8 cellular contexts compared by ENCODE assay signal in the genomic region with DNA sequence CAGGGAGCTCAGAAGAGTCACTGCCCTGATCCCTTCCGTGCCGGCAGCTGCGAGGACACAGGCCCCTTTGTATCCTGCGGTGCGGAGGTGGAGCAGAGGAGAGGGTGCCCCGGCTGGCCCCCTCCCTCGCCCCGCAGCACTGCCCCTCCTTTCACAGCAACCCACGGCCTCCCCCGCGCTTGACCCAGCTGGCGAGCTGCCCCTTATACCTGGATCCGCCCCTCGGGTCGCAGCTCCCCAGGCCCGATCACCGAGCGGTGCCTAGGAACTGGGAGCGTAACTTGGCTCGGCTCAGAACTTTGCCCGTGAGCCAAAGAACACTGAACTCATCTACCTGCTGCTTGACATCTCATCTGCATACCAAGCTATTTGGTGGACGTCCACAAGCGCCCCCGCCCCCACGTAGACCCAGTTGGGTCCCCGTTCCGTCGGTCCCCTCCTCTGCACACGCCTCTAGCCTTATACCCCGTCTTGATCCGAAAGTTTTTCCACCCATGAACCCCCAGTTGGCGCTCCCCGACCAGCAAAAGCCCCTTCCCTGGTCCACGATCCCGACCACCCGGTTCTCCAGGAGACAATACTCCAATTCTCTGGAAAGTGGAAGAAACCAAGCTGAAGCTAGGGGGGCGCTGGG. TPM values are rescaled to one million over a fixed set of nuclear protein-coding genes. Genes with fewer than 3 reads are reported as not detected.
DNase-seq lines count a peak whose midpoint lies in the region; ATAC-seq, FAIRE-seq and TF ChIP-seq lines count a peak whose summit lies in the region.

No MANE protein-coding gene starts in this region.

- TF ChIP-seq EP300 in H1 (IDR thresholded peaks at IDR 0.05; ENCODE audit: borderline replicate concordance in 1 of 2, low read depth in 2 of 2, low read length in 2 of 2), result no peak

- H3K9me3 Mint-ChIP-seq in activated CD4-positive, alpha-beta T cell treated with anti-CD3 and anti-CD28 coated beads, Interleukin-2, amount 10 ng/mL, durations not matched to agents 7 days and 5 days, result no peaks in the 10 kb centered on the region

- H3K4me2 ChIP-seq in H1 (ENCODE audit: insufficient read depth in 1 of 2, low read depth in 2 of 2, low read length in 2 of 2), result peak overlapping the region; percentile 93 to 98

- H3K4me1 Mint-ChIP-seq in activated CD4-positive, alpha-beta T cell treated with anti-CD3 and anti-CD28 coated beads, Interleukin-2, amount 10 ng/mL, durations not matched to agents 7 days and 5 days, result peaks cover 54% of the 10 kb centered on the region

- peaks cover 22% of the 10 kb centered on the region for H3K36me3 Mint-ChIP-seq in activated CD4-positive, alpha-beta T cell treated with anti-CD3 and anti-CD28 coated beads, Interleukin-2, amount 10 ng/mL, durations not matched to agents 7 days and 5 days (ENCODE audit: low read depth)

- CTCF ChIA-PET in activated CD4-positive, alpha-beta T cell treated with anti-CD3 and anti-CD28 coated beads, Interleukin-2, amount 10 ng/mL, durations not matched to agents 7 days and 5 days (lab: Charles Lee), result interaction anchor here (0.6 to 3.4 kb wide), 22 partner anchors 10 to 1578 kb away, joined by 3 to 18 read pairs (median 4); partner anchors contain the start of genes ORMDL2, PYM1, SARNP and SMARCC2
- CTCF ChIA-PET in H1 (lab: Charles Lee; ENCODE audit: partially characterized antibody), result interaction anchor here (0.8 to 5.2 kb wide), 16 partner anchors 10 to 210 kb away, joined by 3 to 59 read pairs (median 4); partner anchors contain the start of genes DGKA, MMP19, ORMDL2 and PYM1

- no peak overlapping the region for H2BK15ac ChIP-seq in H1 (ENCODE audit: low read length)

- TF ChIP-seq POLR2A in H1 (IDR thresholded peaks at IDR 0.05; ENCODE audit: control extremely low read depth in 1 of 2, low read depth in 2 of 2, low read length in 2 of 2), result peak in 1 of 2 experiments; percentile 53; a peak in 1 of 3 replicates

- peak overlapping the region; percentile 96 for H3K4me3 Mint-ChIP-seq in activated CD4-positive, alpha-beta T cell treated with anti-CD3 and anti-CD28 coated beads, Interleukin-2, amount 10 ng/mL, durations not matched to agents 7 days and 5 days

- H3K4me3 ChIP-seq in HUES48 (ENCODE audit: low read depth, low read length) (peak overlapping the region; percentile 83), H1 (ENCODE audit: extremely low read depth in 1 of 4, insufficient read depth in 2 of 4, low read depth in 3 of 4, low read length in 4 of 4) (peak overlapping the region; percentile 59 to 97 (median 86)), mesodermal cell (ENCODE audit: extremely low read depth, insufficient read depth, low read length, poor library complexity, severe bottlenecking) (peak overlapping the region; percentile 91)

- H3K9me3 ChIP-seq in HUES48 (ENCODE audit: control insufficient read depth, insufficient read depth, low read length) (no peaks in the 10 kb centered on the region), H1 (ENCODE audit: insufficient read depth in 2 of 2, low read depth in 1 of 2, low read length in 1 of 2) (no peaks in the 10 kb centered on the region), mesodermal cell (ENCODE audit: control insufficient read depth, low read length) (no peaks in the 10 kb centered on the region)

- peak overlapping the region; percentile 85 for H3K18ac ChIP-seq in H1 (ENCODE audit: extremely low read depth, low read length)

- WGBS in H1 (ENCODE audit: extremely low coverage in 1 of 2, insufficient coverage in 1 of 2, insufficient read length in 1 of 2, insufficient replicate concordance in 2 of 2, low coverage in 1 of 2, low lambda C conversion rate in 2 of 2, missing lambda C conversion rate in 1 of 2), 2 experiments, result 2% methylated on average over 34 of the region's 37 CpGs; no CpG with 5 or more reads in 1 of the 2 experiments
- WGBS in mesodermal cell (ENCODE audit: insufficient coverage in 2 of 2), 2 experiments, result 0 to 1% methylated on average over 25 to 28 of the region's 37 CpGs

- H3K4me1 ChIP-seq in HUES48 (ENCODE audit: control insufficient read depth, insufficient read depth, low read length) (peaks cover 17% of the 10 kb centered on the region), H1 (replicated peaks in 1 of 4; ENCODE audit: control insufficient read depth in 3 of 4, insufficient read depth in 4 of 4, low read length in 3 of 4) (peaks cover 1 to 16% (median 6%) of the 10 kb centered on the region in 4 experiments), mesodermal cell (ENCODE audit: control insufficient read depth, insufficient read depth, low read length, poor library complexity, severe bottlenecking) (peaks cover 17% of the 10 kb centered on the region)

- H2AK5ac ChIP-seq in H1 (ENCODE audit: low read depth, low read length), result no peak overlapping the region

- no peaks in the 10 kb centered on the region; the same call in 1 of the 2 replicates for H3K36me3 ChIP-seq in HUES48 (ENCODE audit: control insufficient read depth, insufficient read depth, low read length)
- no peaks in the 10 kb centered on the region; a peak in 2 of 8 replicates for H3K36me3 ChIP-seq in H1 (ENCODE audit: control insufficient read depth in 2 of 4, insufficient read depth in 4 of 4, low read length in 3 of 4)
- peaks cover 44% of the 10 kb centered on the region for H3K36me3 ChIP-seq in mesodermal cell (ENCODE audit: control insufficient read depth, insufficient read depth, low read length)

- H3K27me3 Mint-ChIP-seq in activated CD4-positive, alpha-beta T cell treated with anti-CD3 and anti-CD28 coated beads, Interleukin-2, amount 10 ng/mL, durations not matched to agents 7 days and 5 days, result no peaks in the 10 kb centered on the region

- H2AFZ ChIP-seq in H1 (ENCODE audit: low read length), result no peak overlapping the region

- H3K23ac ChIP-seq in H1 (ENCODE audit: insufficient read length), result no peak overlapping the region

- H3K23me2 ChIP-seq in H1 (ENCODE audit: low read depth, low read length), result no peaks in the 10 kb centered on the region; the same call in 1 of the 2 replicates

- peaks cover 5 to 38% of the 10 kb centered on the region in 2 experiments; a peak in 3 of 4 replicates for H3K79me2 ChIP-seq in H1 (ENCODE audit: control insufficient read depth in 1 of 2, insufficient read depth in 2 of 2, low read length in 2 of 2)

- POLR2A ChIA-PET in activated CD4-positive, alpha-beta T cell treated with anti-CD3 and anti-CD28 coated beads, Interleukin-2, amount 10 ng/mL, durations not matched to agents 7 days and 5 days (lab: Charles Lee), result interaction anchor here (0.6 to 1.6 kb wide), 4 partner anchors 12 to 1785 kb away, joined by 5 to 27 read pairs (median 6); partner anchors contain the start of genes ORMDL2 and SARNP
- POLR2A ChIA-PET in H1 (lab: Charles Lee; ENCODE audit: partially characterized antibody), result interaction anchor here (0.8 to 6.2 kb wide), 39 partner anchors 11 to 328 kb away, joined by 3 to 109 read pairs (median 5); partner anchors contain the start of genes BLOC1S1, DGKA, GDF11 and IKZF4

- H2BK12ac ChIP-seq in H1 (ENCODE audit: low read depth, low read length), result no peak overlapping the region; the same call in 1 of the 2 replicates

- H2BK20ac ChIP-seq in H1 (ENCODE audit: low read length), result no peak overlapping the region

- H2BK5ac ChIP-seq in H1 (ENCODE audit: low read depth, low read length), result peak overlapping the region; percentile 94

- H3K4ac ChIP-seq in H1 (replicated peaks; ENCODE audit: insufficient read length, low read depth, low read length), result peak overlapping the region; percentile 87

- peak overlapping the region; percentile 97 for H3K27ac ChIP-seq in HUES48 (ENCODE audit: low read depth, low read length)
- H3K27ac ChIP-seq in H1 (ENCODE audit: low read depth, low read length), result peak overlapping the region; percentile 92
- peak overlapping the region; percentile 98 for H3K27ac ChIP-seq in mesodermal cell (ENCODE audit: low read depth, low read length, severe bottlenecking)
- H3K27ac ChIP-seq in temporal lobe (ENCODE audit: low read depth, low read length), result peak overlapping the region; percentile 100

- H3K27me3 ChIP-seq in HUES48 (ENCODE audit: control insufficient read depth, insufficient read depth, low read length) (no peaks in the 10 kb centered on the region), H1 (replicated peaks in 1 of 4; ENCODE audit: control insufficient read depth in 3 of 4, extremely low read depth in 1 of 4, insufficient read depth in 3 of 4, low read length in 3 of 4) (no peaks in the 10 kb centered on the region)

- peak; percentile 15 for TF ChIP-seq CTCF in D721Med (IDR thresholded peaks at IDR 0.05; ENCODE audit: insufficient read depth, missing control alignments)
- TF ChIP-seq CTCF in H1 (IDR thresholded peaks at IDR 0.05; ENCODE audit: control extremely low read depth in 1 of 3, insufficient read depth in 1 of 3, low read depth in 1 of 3, low read length in 3 of 3), result 0 out of 4 replicates have a peak, but pooled peaks of 1 of the 3 experiments have one; percentile 2

- peak overlapping the region; percentile 93 for H2BK120ac ChIP-seq in H1 (replicated peaks; ENCODE audit: low read depth, low read length)

- peak overlapping the region; percentile 95; the same call in 1 of the 2 replicates for H4K8ac ChIP-seq in H1 (ENCODE audit: extremely low read depth, insufficient read depth, low read length)

- ATAC-seq in GM19463 (IDR thresholded peaks at IDR 0.05; ENCODE audit: unreplicated experiment), result peak; percentile 9

- H3K9ac ChIP-seq in HUES48 (ENCODE audit: low read depth, low read length) (peak overlapping the region; percentile 87), H1 (replicated peaks in 1 of 4; ENCODE audit: extremely low read depth in 1 of 4, low read depth in 3 of 4, low read length in 3 of 4) (peak overlapping the region; percentile 66 to 87 (median 78))

- no peak for FAIRE-seq in D721Med (lab: Jason Lieb, UNC)
- no peak for FAIRE-seq in H1 (lab: Jason Lieb, UNC)

- no peaks in the 10 kb centered on the region for H4K20me1 ChIP-seq in H1 (replicated peaks in 1 of 2; ENCODE audit: control insufficient read depth in 1 of 2, insufficient read depth in 2 of 2, low read length in 2 of 2)

- peak overlapping the region; percentile 88 for H3K56ac ChIP-seq in H1 (replicated peaks; ENCODE audit: insufficient read length, low read depth, low read length)

- H3K79me1 ChIP-seq in H1 (ENCODE audit: low read depth, low read length), result peaks cover 5% of the 10 kb centered on the region

- H3K27ac Mint-ChIP-seq in activated CD4-positive, alpha-beta T cell treated with anti-CD3 and anti-CD28 coated beads, Interleukin-2, amount 10 ng/mL, durations not matched to agents 7 days and 5 days, result peak overlapping the region; percentile 90

- H4K5ac ChIP-seq in H1 (ENCODE audit: insufficient read length, low read depth, low read length), result peak overlapping the region; percentile 88

- peak overlapping the region; percentile 48 for H3K14ac ChIP-seq in H1 (ENCODE audit: insufficient read length)

- DNase-seq in D721Med (ENCODE audit: insufficient read length, low spot score) (no peak), H1 (ENCODE audit: low read depth in 1 of 2, low spot score in 2 of 2) (peak in 1 of 2 experiments; percentile 84), NCI-H2227 treated with DMSO at 0.1 percent for 48 hours (lab: John Stamatoyannopoulos, UW) (no peak)
- peak; percentile 31 for DNase-seq in activated CD4-positive, alpha-beta T cell treated with anti-CD3 and anti-CD28 coated beads, Interleukin-2, amount 10 ng/mL, durations not matched to agents 7 days and 5 days

- H4K91ac ChIP-seq in H1 (replicated peaks; ENCODE audit: insufficient read length, low read length), result peak overlapping the region; percentile 93

- peak in 1 of 2 experiments; percentile 39; a peak in 2 of 4 replicates for TF ChIP-seq RAD21 in H1 (IDR thresholded peaks at IDR 0.05 in 1 of 2, conservative IDR thresholded peaks at IDR 0.05 in 1 of 2; ENCODE audit: low read depth in 2 of 2, low read length in 2 of 2)

RNA-seq across cellular contexts. Expression of gene DNAJC14, which starts 0.7 kb away (rescaled TPM):
- 10 to 100 TPM; 32.6 to 35.8 TPM for total RNA-seq in activated CD4-positive, alpha-beta T cell treated with anti-CD3 and anti-CD28 coated beads, Interleukin-2, amount 10 ng/mL, durations not matched to agents 7 days and 5 days
- total RNA-seq in H1 (2021; fragmentation: NEBNext Ultra II Directional; extraction: Animal tissue kit (Norgen Biotek cat#: 25700)), result 32.3 and 34.3 TPM in 2 replicates
- 14.7 and 18.5 TPM in 2 replicates for polyA plus RNA-seq in H1 (2011; rRNA removed)
- polyA plus RNA-seq in H1 (2011; cell fraction: cytosol; rRNA removed), result 13.0 TPM
- 11.6 TPM for polyA plus RNA-seq in H1 (2011; cell fraction: nucleus; rRNA removed)
- 25.1 to 28.7 TPM (median 26.4 TPM) in 4 replicates for polyA plus RNA-seq in H1 (2012, experiment 1 of 2)
- polyA plus RNA-seq in H1 (2012, experiment 2 of 2), result 14.0 TPM
- 18.1 TPM for polyA plus RNA-seq in H1 (2013, experiment 1 of 2)
- 22.4 TPM for polyA plus RNA-seq in H1 (2013, experiment 2 of 2)
- polyA minus RNA-seq in H1 (2011; rRNA and poly(A)+ RNA removed), result 9.6 and 13.2 TPM in 2 replicates
- 7.6 TPM for polyA minus RNA-seq in H1 (2011; cell fraction: cytosol; rRNA and poly(A)+ RNA removed)
- polyA minus RNA-seq in H1 (2011; cell fraction: nucleus; rRNA and poly(A)+ RNA removed), result 9.3 TPM
- 27.5 TPM for polyA plus RNA-seq in mesodermal cell (2013, experiment 1 of 2)
- 22.8 TPM for polyA plus RNA-seq in mesodermal cell (2013, experiment 2 of 2)
- 22.6 TPM for total RNA-seq in temporal lobe

RNA-seq across cellular contexts. Expression of gene ORMDL2, which starts 12.2 kb away (rescaled TPM):
- total RNA-seq in activated CD4-positive, alpha-beta T cell treated with anti-CD3 and anti-CD28 coated beads, Interleukin-2, amount 10 ng/mL, durations not matched to agents 7 days and 5 days, result 10 to 100 TPM; 52.7 to 67.1 TPM
- total RNA-seq in H1 (2021; fragmentation: NEBNext Ultra II Directional; extraction: Animal tissue kit (Norgen Biotek cat#: 25700)), result 34.1 and 39.0 TPM in 2 replicates
- 50.4 and 65.6 TPM in 2 replicates for polyA plus RNA-seq in H1 (2011; rRNA removed)
- polyA plus RNA-seq in H1 (2011; cell fraction: cytosol; rRNA removed), result 26.9 TPM
- 33.3 TPM for polyA plus RNA-seq in H1 (2011; cell fraction: nucleus; rRNA removed)
- 53.7 to 58.3 TPM (median 56.2 TPM) in 4 replicates for polyA plus RNA-seq in H1 (2012, experiment 1 of 2)
- 31.6 TPM for polyA plus RNA-seq in H1 (2012, experiment 2 of 2)
- 77.7 TPM for polyA plus RNA-seq in H1 (2013, experiment 1 of 2)
- 93.6 TPM for polyA plus RNA-seq in H1 (2013, experiment 2 of 2)
- polyA minus RNA-seq in H1 (2011; rRNA and poly(A)+ RNA removed), result 60.5 and 75.9 TPM in 2 replicates
- polyA minus RNA-seq in H1 (2011; cell fraction: cytosol; rRNA and poly(A)+ RNA removed), result 23.1 TPM
- 42.2 TPM for polyA minus RNA-seq in H1 (2011; cell fraction: nucleus; rRNA and poly(A)+ RNA removed)
- polyA plus RNA-seq in mesodermal cell (2013, experiment 1 of 2), result 39.3 TPM
- polyA plus RNA-seq in mesodermal cell (2013, experiment 2 of 2), result 35.5 TPM
- total RNA-seq in temporal lobe, result 3.0 TPM

RNA-seq across cellular contexts. Expression of gene SARNP, which starts 12.6 kb away (rescaled TPM):
- 100 to 1,000 TPM in 1 of 2 experiments, 10 to 100 TPM in 1; 87.5 to 102 TPM for total RNA-seq in activated CD4-positive, alpha-beta T cell treated with anti-CD3 and anti-CD28 coated beads, Interleukin-2, amount 10 ng/mL, durations not matched to agents 7 days and 5 days
- 114 and 117 TPM in 2 replicates for total RNA-seq in H1 (2021; fragmentation: NEBNext Ultra II Directional; extraction: Animal tissue kit (Norgen Biotek cat#: 25700))
- 140 and 226 TPM in 2 replicates for polyA plus RNA-seq in H1 (2011; rRNA removed)
- 160 TPM for polyA plus RNA-seq in H1 (2011; cell fraction: cytosol; rRNA removed)
- polyA plus RNA-seq in H1 (2011; cell fraction: nucleus; rRNA removed), result 50.3 TPM
- 129 to 246 TPM (median 145 TPM) in 4 replicates for polyA plus RNA-seq in H1 (2012, experiment 1 of 2)
- 27.3 TPM for polyA plus RNA-seq in H1 (2012, experiment 2 of 2)
- 185 TPM for polyA plus RNA-seq in H1 (2013, experiment 1 of 2)
- 206 TPM for polyA plus RNA-seq in H1 (2013, experiment 2 of 2)
- polyA minus RNA-seq in H1 (2011; rRNA and poly(A)+ RNA removed), result 25.1 and 38.6 TPM in 2 replicates
- polyA minus RNA-seq in H1 (2011; cell fraction: cytosol; rRNA and poly(A)+ RNA removed), result 16.7 TPM
- 25.4 TPM for polyA minus RNA-seq in H1 (2011; cell fraction: nucleus; rRNA and poly(A)+ RNA removed)
- polyA plus RNA-seq in mesodermal cell (2013, experiment 1 of 2), result 150 TPM
- 161 TPM for polyA plus RNA-seq in mesodermal cell (2013, experiment 2 of 2)
- 49.2 TPM for total RNA-seq in temporal lobe

RNA-seq across cellular contexts. Expression of gene MMP19, which starts 12.7 kb away (rescaled TPM):
- total RNA-seq in activated CD4-positive, alpha-beta T cell treated with anti-CD3 and anti-CD28 coated beads, Interleukin-2, amount 10 ng/mL, durations not matched to agents 7 days and 5 days, result not detected
- 2.6 and 2.7 TPM in 2 replicates for total RNA-seq in H1 (2021; fragmentation: NEBNext Ultra II Directional; extraction: Animal tissue kit (Norgen Biotek cat#: 25700))
- polyA plus RNA-seq in H1 (2011; rRNA removed), result 2.8 and 3.3 TPM in 2 replicates
- polyA plus RNA-seq in H1 (2011; cell fraction: cytosol; rRNA removed), result 3.1 TPM
- polyA plus RNA-seq in H1 (2011; cell fraction: nucleus; rRNA removed), result 7.1 TPM
- polyA plus RNA-seq in H1 (2012, experiment 1 of 2), result 2.7 to 3.2 TPM (median 2.9 TPM) in 4 replicates
- polyA plus RNA-seq in H1 (2012, experiment 2 of 2), result 2.0 TPM
- polyA plus RNA-seq in H1 (2013, experiment 1 of 2), result 2.3 TPM
- 2.1 TPM for polyA plus RNA-seq in H1 (2013, experiment 2 of 2)
- polyA minus RNA-seq in H1 (2011; rRNA and poly(A)+ RNA removed), result 1.5 and 1.6 TPM in 2 replicates
- polyA minus RNA-seq in H1 (2011; cell fraction: cytosol; rRNA and poly(A)+ RNA removed), result 2.5 TPM
- 3.5 TPM for polyA minus RNA-seq in H1 (2011; cell fraction: nucleus; rRNA and poly(A)+ RNA removed)
- polyA plus RNA-seq in mesodermal cell (2013, experiment 1 of 2), result 4.6 TPM
- 4.5 TPM for polyA plus RNA-seq in mesodermal cell (2013, experiment 2 of 2)
- total RNA-seq in temporal lobe, result not detected
